14 cellular contexts compared by ENCODE assay signal in genomic region chr17:58974354-58974753, GRCh38.
DNase-seq lines count a peak whose midpoint lies in the region; ATAC-seq, FAIRE-seq and TF ChIP-seq lines count a peak whose summit lies in the region.
"Had no signal": no experiment of that assay in that cellular context is flagged by ENCODE, and none has a peak within 500 bp of the region (broad histone marks: within the 10 kb centered on the region; RNA-seq: fewer than 3 reads in every experiment).

No MANE protein-coding gene starts in this region.

- no peak for TF ChIP-seq CTCF in GM12878 (IDR thresholded peaks at IDR 0.05 in 2 of 3, conservative IDR thresholded peaks at IDR 0.05 in 1 of 3; ENCODE audit: control insufficient read depth in 2 of 3, extremely low read depth in 1 of 3, insufficient read depth in 1 of 3, low read depth in 3 of 3, low read length in 3 of 3)

- TF ChIP-seq POLR2A in GM12891 (IDR thresholded peaks at IDR 0.05; ENCODE audit: low read depth, low read length) (no peak), GM12878 (IDR thresholded peaks at IDR 0.05; ENCODE audit: low read depth, low read length) (no peak)

- in situ Hi-C loops in GM12878 (cut with MboI): no loop called here

- DNase-seq in GM12891 (ENCODE audit: insufficient read length, low spot score) (no peak), Karpas-422 (peak; percentile 51), GM12878 (ENCODE audit: low read depth, low spot score) (no peak), NAMALWA (ENCODE audit: low spot score) (no peak), germinal center (ENCODE audit: low spot score) (no peak)
- DNase-seq: CD4-positive, CD25-positive, alpha-beta regulatory T cell; DMS53; H7; IMR-90 had no signal

- peaks cover 15 to 39% (median 23%) of the 10 kb centered on the region in 10 experiments for H3K4me1 ChIP-seq in BLaER1 treated with 17β-estradiol and CSF1 and Interleukin-3, amounts not matched to agents 10 nM and 100 nM
- H3K4me1 ChIP-seq in Karpas-422 (ENCODE audit: low read length): peaks cover 12% of the 10 kb centered on the region
- H3K4me1 ChIP-seq in GM12878 (ENCODE audit: control insufficient read depth, insufficient read depth, low read length): peaks cover 13% of the 10 kb centered on the region
- H3K4me1 ChIP-seq: A549 had no signal

- RAD21 ChIA-PET in GM12878 (lab: Charles Lee; ENCODE audit: unreplicated experiment): interaction anchor here (0.9 to 1.3 kb wide), 5 partner anchors 11 to 272 kb away, joined by 3 to 5 read pairs (median 4); no protein-coding TSS in a partner anchor

- H3K4me1 Mint-ChIP-seq in activated T-helper 17 cell treated with anti-CD3 and anti-CD28 coated beads, Interleukin-2, amount 50 U/mL, for 72 hours: no peaks in the 10 kb centered on the region
- H3K4me1 Mint-ChIP-seq: CD4-positive, CD25-positive, alpha-beta regulatory T cell had no signal

- no peaks in the 10 kb centered on the region for H3K9me3 Mint-ChIP-seq in activated T-helper 17 cell treated with anti-CD3 and anti-CD28 coated beads, Interleukin-2, amount 50 U/mL, for 72 hours
- H3K9me3 Mint-ChIP-seq: CD4-positive, CD25-positive, alpha-beta regulatory T cell; GM23338 had no signal

- SMC1A ChIA-PET in GM12878 (lab: Charles Lee; ENCODE audit: uncharacterized antibody, unreplicated experiment): interaction anchor here (0.6 to 2.8 kb wide), 13 partner anchors 8 to 80 kb away, joined by 3 to 14 read pairs (median 4); no protein-coding TSS in a partner anchor

- H3K27me3 Mint-ChIP-seq in activated T-helper 17 cell treated with anti-CD3 and anti-CD28 coated beads, Interleukin-2, amount 50 U/mL, for 72 hours: no peaks in the 10 kb centered on the region
- H3K27me3 Mint-ChIP-seq: CD4-positive, CD25-positive, alpha-beta regulatory T cell had no signal

- no peak overlapping the region for H3K4me3 Mint-ChIP-seq in activated T-helper 17 cell treated with anti-CD3 and anti-CD28 coated beads, Interleukin-2, amount 50 U/mL, for 72 hours
- H3K4me3 Mint-ChIP-seq: CD4-positive, CD25-positive, alpha-beta regulatory T cell; GM23338 had no signal

- H3K4me3 ChIP-seq in BLaER1 treated with 17β-estradiol and CSF1 and Interleukin-3, amounts not matched to agents 10 nM and 100 nM: no peak overlapping the region
- no peak overlapping the region for H3K4me3 ChIP-seq in Karpas-422 (ENCODE audit: low read length)
- no peak overlapping the region for H3K4me3 ChIP-seq in GM12878
- H3K4me3 ChIP-seq: A549, GM23338 had no signal

- H3K9me3 ChIP-seq in BLaER1 treated with 17β-estradiol and CSF1 and Interleukin-3, amounts not matched to agents 10 nM and 100 nM (replicated peaks in 1 of 11): no peaks in the 10 kb centered on the region
- no peaks in the 10 kb centered on the region for H3K9me3 ChIP-seq in Karpas-422 (ENCODE audit: low read length)
- H3K9me3 ChIP-seq in GM12878 (replicated peaks; ENCODE audit: control insufficient read depth, insufficient read depth, low read length): no peaks in the 10 kb centered on the region
- H3K9me3 ChIP-seq: A549 had no signal

- CTCF ChIA-PET in GM12878 (lab: Yijun Ruan, JAX): interaction anchor here (0.7 to 3.4 kb wide), 8 partner anchors 8 to 263 kb away, joined by 3 to 12 read pairs (median 4); no protein-coding TSS in a partner anchor

- no peak overlapping the region for H3K9ac ChIP-seq in BLaER1 treated with 17β-estradiol and CSF1 and Interleukin-3, amounts not matched to agents 10 nM and 100 nM
- no peak overlapping the region for H3K9ac ChIP-seq in Karpas-422 (ENCODE audit: low read length)
- H3K9ac ChIP-seq in GM12878 (ENCODE audit: control insufficient read depth, insufficient read depth, low read length): no peak overlapping the region
- H3K9ac ChIP-seq: KMS-11 had no signal

- intact Hi-C loops in GM12878 (cut with micrococcal nuclease; ENCODE audit: unreplicated experiment): no loop called here

- H3K79me2 ChIP-seq in Karpas-422 (ENCODE audit: low read length): no peaks in the 10 kb centered on the region
- no peaks in the 10 kb centered on the region for H3K79me2 ChIP-seq in GM12878 (ENCODE audit: control insufficient read depth, insufficient read depth, low read length)

- no peaks in the 10 kb centered on the region for H3K27me3 ChIP-seq in BLaER1 treated with 17β-estradiol and CSF1 and Interleukin-3, amounts not matched to agents 10 nM and 100 nM
- H3K27me3 ChIP-seq in Karpas-422 (ENCODE audit: low read length): no peaks in the 10 kb centered on the region
- H3K27me3 ChIP-seq in GM12878 (replicated peaks in 1 of 2; ENCODE audit: control insufficient read depth in 2 of 2, insufficient read depth in 2 of 2, low read length in 1 of 2): no peaks in the 10 kb centered on the region

- 36% methylated on average over 2 of the region's 2 CpGs for WGBS in GM12878 (ENCODE audit: insufficient coverage, insufficient replicate concordance, low lambda C conversion rate, missing lambda C conversion rate)

- no TSS peak for BruUV-seq in GM12878 (replicated peaks; lab: Mats Ljungman, UMichigan)

- no peaks in the 10 kb centered on the region for H3K9me2 ChIP-seq in Karpas-422 (replicated peaks; ENCODE audit: insufficient read depth, low read length)

- H3K4me2 ChIP-seq in BLaER1 treated with 17β-estradiol and CSF1 and Interleukin-3, amounts not matched to agents 10 nM and 100 nM: peak overlapping the region in 6 of 11 experiments; percentile 4 to 33 (median 15); a peak in 6 of 22 replicates
- H3K4me2 ChIP-seq in Karpas-422 (ENCODE audit: low read depth, low read length, poor library complexity, severe bottlenecking): peak overlapping the region; percentile 55
- peak overlapping the region; percentile 48 for H3K4me2 ChIP-seq in GM12878 (ENCODE audit: control insufficient read depth, insufficient read depth)
- H3K4me2 ChIP-seq: A549, GM23338, KMS-11 had no signal

- TF ChIP-seq EP300 in GM12878 (IDR thresholded peaks at IDR 0.05; ENCODE audit: borderline replicate concordance in 1 of 2, control insufficient read depth in 1 of 2, low read depth in 2 of 2, low read length in 2 of 2): no peak

- POLR2A ChIA-PET in GM12878 (lab: Charles Lee): interaction anchor here (0.5 to 0.9 kb wide), 2 partner anchors 16 to 182 kb away, joined by 4 to 5 read pairs; no protein-coding TSS in a partner anchor

- H3K27ac ChIP-seq in BLaER1 treated with 17β-estradiol and CSF1 and Interleukin-3, amounts not matched to agents 10 nM and 100 nM: no peak overlapping the region
- H3K27ac ChIP-seq in Karpas-422 (ENCODE audit: low read length) (no peak overlapping the region), GM12878 (ENCODE audit: control insufficient read depth, insufficient read depth) (no peak overlapping the region; the same call in 1 of the 2 replicates)
- H3K27ac ChIP-seq: A549, KMS-11 had no signal

- FAIRE-seq in GM12891 (lab: Jason Lieb, UNC): no peak
- no peak for FAIRE-seq in GM12878 (lab: Jason Lieb, UNC)

- peak; percentile 38; the same call in 2 of the 3 replicates for ATAC-seq in GM12878
- ATAC-seq in activated T-helper 17 cell treated with anti-CD3 and anti-CD28 coated beads, Interleukin-2, amount 50 U/mL, for 72 hours (replicated peaks): no peak
- ATAC-seq: A549, GM23338 had no signal

- H2AFZ ChIP-seq in Karpas-422 (ENCODE audit: low read length): no peak overlapping the region
- peak overlapping the region; percentile 51; the same call in 1 of the 2 replicates for H2AFZ ChIP-seq in GM12878 (ENCODE audit: control insufficient read depth, low read depth, low read length)
- H2AFZ ChIP-seq: GM23338 had no signal

- no peaks in the 10 kb centered on the region for H3K36me3 Mint-ChIP-seq in activated T-helper 17 cell treated with anti-CD3 and anti-CD28 coated beads, Interleukin-2, amount 50 U/mL, for 72 hours (ENCODE audit: low read depth)
- H3K36me3 Mint-ChIP-seq: CD4-positive, CD25-positive, alpha-beta regulatory T cell had no signal

- no peak overlapping the region for H3K27ac Mint-ChIP-seq in activated T-helper 17 cell treated with anti-CD3 and anti-CD28 coated beads, Interleukin-2, amount 50 U/mL, for 72 hours
- H3K27ac Mint-ChIP-seq: CD4-positive, CD25-positive, alpha-beta regulatory T cell; GM23338 had no signal

- no peaks in the 10 kb centered on the region for H4K20me1 ChIP-seq in BLaER1 treated with 17β-estradiol and CSF1 and Interleukin-3, amounts not matched to agents 10 nM and 100 nM
- H4K20me1 ChIP-seq in Karpas-422 (ENCODE audit: insufficient read depth, low read depth, low read length) (no peaks in the 10 kb centered on the region), GM12878 (ENCODE audit: control insufficient read depth, insufficient read depth) (no peaks in the 10 kb centered on the region)

- H3K36me3 ChIP-seq in BLaER1 treated with 17β-estradiol and CSF1 and Interleukin-3, amounts not matched to agents 10 nM and 100 nM: 0 out of 22 replicates have a peak, but pooled peaks cover 0 to 4% (median 0%) of the 10 kb centered on the region in 11 experiments
- H3K36me3 ChIP-seq in Karpas-422 (ENCODE audit: insufficient read depth, low read length): no peaks in the 10 kb centered on the region
- H3K36me3 ChIP-seq in GM12878 (ENCODE audit: control insufficient read depth in 2 of 2, insufficient read depth in 2 of 2, low read length in 1 of 2): no peaks in the 10 kb centered on the region

- TF ChIP-seq RAD21 in GM12878 (IDR thresholded peaks at IDR 0.05; ENCODE audit: insufficient read depth, low read depth, low read length): no peak

TF ChIP-seq in GM12891, 5 proteins besides CTCF, POLR2A, EP300 and RAD21:
- TF ChIP-seq POLR2AphosphoS5 (IDR thresholded peaks at IDR 0.05; ENCODE audit: low read depth, low read length): no peak
- TF ChIP-seq POU2F2 (IDR thresholded peaks at IDR 0.05; ENCODE audit: low read depth, low read length): no peak
- peak; percentile 85 for TF ChIP-seq SPI1 (IDR thresholded peaks at IDR 0.05; ENCODE audit: low read depth, low read length)
TF ChIP-seq in GM12891: peak in this region for 1.

TF ChIP-seq in GM12878, 131 proteins besides CTCF, POLR2A, EP300 and RAD21 (continues in another document):
- TF ChIP-seq MEF2B (IDR thresholded peaks at IDR 0.05; ENCODE audit: partially characterized antibody, poor library complexity, severe bottlenecking): peak; percentile 75
- TF ChIP-seq RELB (IDR thresholded peaks at IDR 0.05; ENCODE audit: low read depth): no peak; the same call in 1 of the 2 replicates
- TF ChIP-seq SPI1 (IDR thresholded peaks at IDR 0.05; ENCODE audit: borderline replicate concordance, insufficient read depth, low read depth, low read length): peak; percentile 86
- TF ChIP-seq MEF2A (IDR thresholded peaks at IDR 0.05; ENCODE audit: insufficient read depth, low read depth, low read length): peak; percentile 68; the same call in 1 of the 2 replicates
